12 cellular contexts compared by ENCODE assay signal in the genomic region with DNA sequence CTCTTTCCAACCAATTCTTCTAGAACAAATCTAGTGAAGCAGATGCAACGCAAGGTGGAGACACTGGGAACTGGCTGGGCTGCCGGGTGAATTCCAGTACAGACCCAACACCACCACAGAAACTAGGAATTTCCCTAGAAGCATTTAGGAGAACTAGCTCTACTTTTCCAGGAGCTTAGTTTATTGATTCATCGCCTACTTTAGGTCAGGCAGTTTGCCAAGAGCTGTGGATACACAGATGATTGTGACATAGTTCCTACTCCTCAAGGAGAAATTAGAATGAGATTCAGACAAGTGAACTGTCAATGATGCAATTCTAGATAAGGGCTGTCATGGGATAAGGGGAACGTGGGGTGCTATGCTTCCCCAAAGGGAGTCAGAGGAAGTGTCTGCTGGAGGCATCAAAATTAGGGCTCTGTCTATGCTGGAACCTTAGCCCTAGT.
DNase-seq lines count a peak whose midpoint lies in the region; ATAC-seq and TF ChIP-seq lines count a peak whose summit lies in the region.
"Had no signal": no experiment of that assay in that cellular context is flagged by ENCODE, and none has a peak within 500 bp of the region (broad histone marks: within the 10 kb centered on the region; RNA-seq: fewer than 3 reads in every experiment).

No MANE protein-coding gene starts in this region.

- peaks cover 0 to 8% (median 0%) of the 10 kb centered on the region in 12 donors for H3K9me3 ChIP-seq in heart left ventricle
- H3K9me3 ChIP-seq in upper lobe of left lung = no peaks in the 10 kb centered on the region
- H3K9me3 ChIP-seq in MM.1S (replicated peaks; ENCODE audit: insufficient read depth, low read length) = no peaks in the 10 kb centered on the region

- WGBS in heart left ventricle, 4 donors = 32 to 61% (median 50%) methylated on average over 4 of the region's 4 CpGs
- WGBS in upper lobe of left lung, 2 donors = 29 to 31% methylated on average over 4 of the region's 4 CpGs

- H3K9ac ChIP-seq in MM.1S (ENCODE audit: low read length) = no peak overlapping the region

- no peaks in the 10 kb centered on the region for H3F3A ChIP-seq in MM.1S (ENCODE audit: insufficient read depth, low read length)

- intact Hi-C loops in heart left ventricle (cut with DNase I) = no loop called here

- no peaks in the 10 kb centered on the region for H3K27me3 ChIP-seq in heart left ventricle
- no peaks in the 10 kb centered on the region for H3K27me3 ChIP-seq in upper lobe of left lung
- no peaks in the 10 kb centered on the region for H3K27me3 ChIP-seq in MM.1S (replicated peaks; ENCODE audit: insufficient read depth, low read length)

- peak; percentile 58 for DNase-seq in SIG-M5 treated with dmso at 0.1 percent for 504 hours (lab: John Stamatoyannopoulos, UW; ENCODE audit: unreplicated experiment)
- DNase-seq in SIG-M5 (lab: John Stamatoyannopoulos, UW) = no peak
- peak; percentile 64 for DNase-seq in T1000 (lab: John Stamatoyannopoulos, UW)
- peak in 3 of 5 donors; percentile 20 to 40 (median 23) for DNase-seq in heart left ventricle
- DNase-seq in upper lobe of left lung = peak in 1 of 2 donors; percentile 65
- DNase-seq in MM.1S = no peak
- DNase-seq in D341Med (ENCODE audit: low spot score) = no peak
- DNase-seq: cortex of kidney; kidney; NCI-H1694; stimulated activated CD4-positive, alpha-beta T cell treated with anti-CD3 and anti-CD28 coated beads, Interleukin-12 subunit alpha, Interleukin-12 subunit beta, amount 100 ng/mL, for 4 hours had no signal

- H3K36me3 ChIP-seq in heart left ventricle = no peaks in the 10 kb centered on the region
- no peaks in the 10 kb centered on the region for H3K36me3 ChIP-seq in upper lobe of left lung
- H3K36me3 ChIP-seq in MM.1S (replicated peaks; ENCODE audit: insufficient read depth, low read length) = no peaks in the 10 kb centered on the region

- TF ChIP-seq EP300 in upper lobe of left lung (IDR thresholded peaks at IDR 0.05) = peak in 1 of 4 donors; percentile 91

- TF ChIP-seq POLR2A in heart left ventricle (IDR thresholded peaks at IDR 0.05) (no peak), upper lobe of left lung (IDR thresholded peaks at IDR 0.05) (no peak)

- no peak overlapping the region for H3K4me2 ChIP-seq in MM.1S (ENCODE audit: low read depth, low read length)

- ATAC-seq in heart left ventricle = peak in 3 of 4 donors; percentile 53 to 70 (median 55)
- ATAC-seq in upper lobe of left lung (ENCODE audit: low FRiP score in 2 of 2) = peak; percentile 62 to 78
- ATAC-seq in GM19035 (IDR thresholded peaks at IDR 0.05; ENCODE audit: unreplicated experiment) = no peak

- H3K4me1 ChIP-seq in heart left ventricle (peaks cover 0 to 10% (median 0%) of the 10 kb centered on the region in 12 donors), upper lobe of left lung (peaks cover 0 to 12% (median 0%) of the 10 kb centered on the region in 4 donors), MM.1S (ENCODE audit: low read length) (peaks cover 8% of the 10 kb centered on the region)

- H3K27ac ChIP-seq in heart left ventricle (peak overlapping the region in 1 of 12 donors; percentile 40), upper lobe of left lung (no peak overlapping the region), MM.1S (ENCODE audit: low read length) (no peak overlapping the region)

- H3K4me3 ChIP-seq in heart left ventricle (no peak overlapping the region), upper lobe of left lung (no peak overlapping the region), MM.1S (ENCODE audit: low read length) (no peak overlapping the region)

- H3K9me2 ChIP-seq in MM.1S (replicated peaks; ENCODE audit: insufficient read depth, low read length) = no peaks in the 10 kb centered on the region

- TF ChIP-seq CTCF in heart left ventricle (IDR thresholded peaks at IDR 0.05) (no peak), upper lobe of left lung (IDR thresholded peaks at IDR 0.05) (no peak), MM.1S (IDR thresholded peaks at IDR 0.05; ENCODE audit: low read length) (no peak)

- no peaks in the 10 kb centered on the region for H3K79me2 ChIP-seq in MM.1S (ENCODE audit: low read length)

- no peak overlapping the region for H2AFZ ChIP-seq in MM.1S (ENCODE audit: low read length)

- no peaks in the 10 kb centered on the region for H4K20me1 ChIP-seq in MM.1S (ENCODE audit: insufficient read depth, low read length)

Comparison
In these comparisons a context has a peak if more than half of its experiments do, and no peak if none do; other contexts are left out.
1. DNase-seq: peak in SIG-M5 treated with dmso at 0.1 percent for 504 hours (single experiment), T1000 (single experiment) and heart left ventricle (3 of 5); none in SIG-M5 (single experiment), MM.1S (single experiment) and D341Med (single experiment).